Comparison of ENCODE assay signal across 28 cellular contexts in the genomic region with DNA sequence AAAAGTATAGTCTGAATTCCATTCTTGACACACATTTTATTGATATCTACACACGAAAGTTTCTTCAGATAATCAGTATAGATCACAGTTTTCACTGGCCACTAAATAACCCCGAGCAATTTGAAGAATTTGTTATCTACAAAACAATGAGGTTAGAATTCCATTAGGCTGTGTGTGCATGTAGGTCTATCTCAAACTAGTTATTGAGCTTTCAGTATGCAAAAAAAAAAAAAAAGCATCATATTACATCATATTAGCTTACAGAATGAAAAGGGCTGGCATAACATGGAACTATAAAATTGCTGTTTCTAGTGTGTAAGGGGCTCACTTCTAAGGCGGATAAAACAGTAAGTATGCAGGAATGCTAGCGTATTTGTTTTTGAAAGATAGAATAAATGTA. TPM values are rescaled to one million over a fixed set of nuclear protein-coding genes. Genes with fewer than 3 reads are reported as not detected.
DNase-seq lines count a peak whose midpoint lies in the region; ATAC-seq, FAIRE-seq and TF ChIP-seq lines count a peak whose summit lies in the region.
"Had no signal": no experiment of that assay in that cellular context is flagged by ENCODE, and none has a peak within 500 bp of the region (broad histone marks: within the 10 kb centered on the region; RNA-seq: fewer than 3 reads in every experiment).

No MANE protein-coding gene starts in this region.

- H3K4me2 ChIP-seq in HepG2 (ENCODE audit: low read depth, low read length) (no peak overlapping the region), SK-N-SH (no peak overlapping the region)

- DNase-seq in HepG2 (ENCODE audit: low spot score) (no peak), right lobe of liver (no peak), SK-N-SH (no peak), fibroblast of villous mesenchyme (ENCODE audit: low read depth) (peak; percentile 10), GM12892 (ENCODE audit: insufficient read length) (no peak), COR-L47 (lab: John Stamatoyannopoulos, UW) (no peak), esophagus squamous epithelium (lab: John Stamatoyannopoulos, UW) (no peak)
- no peak for DNase-seq in activated effector memory CD4-positive, alpha-beta T cell treated with anti-CD3 and anti-CD28 coated beads, Interleukin-2, amount 50 U/mL, for 16 hours
- DNase-seq: activated CD4-positive, CD25-positive, alpha-beta regulatory T cell treated with anti-CD3 and anti-CD28 coated beads, Interleukin-2, amount 50 U/mL, for 72 hours; activated T-cell treated with anti-CD3 and anti-CD28 coated beads, Interleukin-2, amount 50 U/mL, for 1 hour; amygdala; C1 segment of cervical spinal cord; effector memory CD4-positive, alpha-beta T cell; H9; KG1; kidney; NCI-H1694 treated with DMSO at 0.1 percent for 48 hours; NCI-H2227 treated with DMSO at 0.1 percent for 48 hours; NCI-H82; occipital lobe; OCI-M1; stimulated activated naive CD8-positive, alpha-beta T cell treated with anti-CD3 and anti-CD28 coated beads, Interleukin-15, amount 100 ng/mL, for 72 hours had no signal

- no peak overlapping the region for H3K4me3 ChIP-seq in HepG2 (replicated peaks in 1 of 3; ENCODE audit: insufficient read depth in 1 of 3, low read depth in 2 of 3, low read length in 3 of 3)
- H3K4me3 ChIP-seq in right lobe of liver, result no peak overlapping the region
- no peak overlapping the region for H3K4me3 ChIP-seq in SK-N-SH (ENCODE audit: low read depth in 2 of 2, low read length in 1 of 2)
- no peak overlapping the region for H3K4me3 ChIP-seq in fibroblast of villous mesenchyme (ENCODE audit: low read depth, low read length)
- H3K4me3 ChIP-seq in esophagus squamous epithelium, result no peak overlapping the region
- H3K4me3 ChIP-seq: lung, right atrium auricular region, tibial nerve had no signal

- H3F3A ChIP-seq in SK-N-SH (replicated peaks; ENCODE audit: insufficient read depth), result no peaks in the 10 kb centered on the region

- H3K27me3 ChIP-seq in HepG2 (ENCODE audit: control insufficient read depth in 1 of 2, insufficient read depth in 2 of 2, low read length in 2 of 2), result no peaks in the 10 kb centered on the region
- no peaks in the 10 kb centered on the region for H3K27me3 ChIP-seq in right lobe of liver
- H3K27me3 ChIP-seq in SK-N-SH (ENCODE audit: insufficient read depth), result no peaks in the 10 kb centered on the region
- no peaks in the 10 kb centered on the region for H3K27me3 ChIP-seq in esophagus squamous epithelium
- H3K27me3 ChIP-seq: right atrium auricular region, tibial nerve had no signal

- intact Hi-C loops in HepG2 (cut with micrococcal nuclease; ENCODE audit: unreplicated experiment), result loop anchor here (1.0 kb wide), 1 partner anchor 17 kb away; no protein-coding TSS in a partner anchor
- intact Hi-C loops in right lobe of liver (cut with DNase I), result no loop called here
- intact Hi-C loops in esophagus squamous epithelium (cut with DNase I), result no loop called here

- H3K27ac ChIP-seq in HepG2 (ENCODE audit: extremely low read length, insufficient read depth, low read length), result no peak overlapping the region
- no peak overlapping the region for H3K27ac ChIP-seq in right lobe of liver
- no peak overlapping the region for H3K27ac ChIP-seq in SK-N-SH (ENCODE audit: low read depth in 2 of 2, low read length in 1 of 2)
- H3K27ac ChIP-seq in esophagus squamous epithelium, result no peak overlapping the region
- H3K27ac ChIP-seq: right atrium auricular region, tibial nerve had no signal

- no peak for TF ChIP-seq RAD21 in HepG2 (CRISPR knock-in tag; IDR thresholded peaks at IDR 0.05)
- TF ChIP-seq RAD21 in SK-N-SH (IDR thresholded peaks at IDR 0.05; ENCODE audit: low read length), result no peak

- no TSS peak for BruUV-seq in HepG2 (replicated peaks; lab: Mats Ljungman, UMichigan)

- no peak for TF ChIP-seq POLR2A in HepG2 (IDR thresholded peaks at IDR 0.05; ENCODE audit: insufficient read depth in 1 of 2, low read depth in 2 of 2, low read length in 2 of 2)
- no peak for TF ChIP-seq POLR2A in right lobe of liver (IDR thresholded peaks at IDR 0.05)
- no peak for TF ChIP-seq POLR2A in GM12892 (IDR thresholded peaks at IDR 0.05; ENCODE audit: low read depth, low read length)
- TF ChIP-seq POLR2A in esophagus squamous epithelium (IDR thresholded peaks at IDR 0.05), result no peak

- H3K36me3 ChIP-seq in HepG2 (replicated peaks in 1 of 2; ENCODE audit: control insufficient read depth in 1 of 2, insufficient read depth in 2 of 2, low read length in 2 of 2), result no peaks in the 10 kb centered on the region
- H3K36me3 ChIP-seq in right lobe of liver, result no peaks in the 10 kb centered on the region
- no peaks in the 10 kb centered on the region for H3K36me3 ChIP-seq in SK-N-SH (replicated peaks in 1 of 2; ENCODE audit: control insufficient read depth in 1 of 2, insufficient read depth in 2 of 2, low read length in 1 of 2)
- no peaks in the 10 kb centered on the region for H3K36me3 ChIP-seq in esophagus squamous epithelium
- H3K36me3 ChIP-seq: right atrium auricular region, tibial nerve had no signal

- TF ChIP-seq EP300 in HepG2 (IDR thresholded peaks at IDR 0.05; ENCODE audit: low read depth in 2 of 2, low read length in 2 of 2) (no peak), HepG2 (CRISPR knock-in tag; IDR thresholded peaks at IDR 0.05; ENCODE audit: borderline replicate concordance) (no peak), SK-N-SH (IDR thresholded peaks at IDR 0.05; ENCODE audit: borderline replicate concordance in 1 of 2, low read depth in 1 of 2, low read length in 1 of 2) (no peak)

- H2AFZ ChIP-seq in HepG2 (ENCODE audit: low read length) (no peak overlapping the region), SK-N-SH (ENCODE audit: low read depth) (no peak overlapping the region; the same call in 1 of the 2 replicates)

- ATAC-seq in HepG2 (no peak), right lobe of liver (no peak)
- ATAC-seq: Right ventricle myocardium inferior; stimulated activated naive CD8-positive, alpha-beta T cell treated with anti-CD3 and anti-CD28 coated beads, Interleukin-15, amount 100 ng/mL, for 72 hours had no signal

- H4K20me1 ChIP-seq in HepG2 (ENCODE audit: insufficient read depth, low read length) (no peaks in the 10 kb centered on the region), SK-N-SH (ENCODE audit: insufficient read depth) (no peaks in the 10 kb centered on the region)

- 72% methylated on average over 4 of the region's 4 CpGs for WGBS in HepG2 (ENCODE audit: low lambda C conversion rate)
- 57% methylated on average over 4 of the region's 4 CpGs for WGBS in right lobe of liver (ENCODE audit: insufficient coverage, low coverage, low lambda C conversion rate, missing lambda C conversion rate)
- WGBS in SK-N-SH (ENCODE audit: low lambda C conversion rate), result 39% methylated on average over 4 of the region's 4 CpGs
- 62 to 76% methylated on average over 4 of the region's 4 CpGs for WGBS in esophagus squamous epithelium, 2 donors

- peaks cover 8% of the 10 kb centered on the region; the same call in 1 of the 2 replicates for H3K4me1 ChIP-seq in HepG2 (ENCODE audit: insufficient read depth, low read length)
- no peaks in the 10 kb centered on the region for H3K4me1 ChIP-seq in right lobe of liver
- H3K4me1 ChIP-seq in SK-N-SH (ENCODE audit: control insufficient read depth in 1 of 2, insufficient read depth in 2 of 2, low read depth in 1 of 2, low read length in 1 of 2), result no peaks in the 10 kb centered on the region
- H3K4me1 ChIP-seq in esophagus squamous epithelium, result no peaks in the 10 kb centered on the region
- H3K4me1 ChIP-seq: right atrium auricular region, tibial nerve had no signal

- H3K9me2 ChIP-seq in SK-N-SH, result no peaks in the 10 kb centered on the region

- H3K79me2 ChIP-seq in HepG2 (ENCODE audit: insufficient read depth, low read length) (no peaks in the 10 kb centered on the region), SK-N-SH (ENCODE audit: insufficient read depth) (no peaks in the 10 kb centered on the region)

- H3K9me3 ChIP-seq in HepG2 (ENCODE audit: low read length), result no peaks in the 10 kb centered on the region
- H3K9me3 ChIP-seq in right lobe of liver, result no peaks in the 10 kb centered on the region
- no peaks in the 10 kb centered on the region for H3K9me3 ChIP-seq in SK-N-SH
- no peaks in the 10 kb centered on the region for H3K9me3 ChIP-seq in esophagus squamous epithelium
- H3K9me3 ChIP-seq: right atrium auricular region, tibial nerve had no signal

- in situ Hi-C loops in HepG2 (cut with HindIII; ENCODE audit: extremely low pct_ligation_motif_present, low pct_unique_long_range_greater_than_20kb), result no loop called here

- no peak for TF ChIP-seq CTCF in HepG2 (CRISPR knock-in tag; IDR thresholded peaks at IDR 0.05)
- no peak for TF ChIP-seq CTCF in right lobe of liver (IDR thresholded peaks at IDR 0.05)
- TF ChIP-seq CTCF in SK-N-SH (IDR thresholded peaks at IDR 0.05), result no peak
- TF ChIP-seq CTCF in fibroblast of villous mesenchyme (IDR thresholded peaks at IDR 0.05; ENCODE audit: insufficient read depth, low read depth, low read length), result no peak
- TF ChIP-seq CTCF in esophagus squamous epithelium (IDR thresholded peaks at IDR 0.05), result no peak

- POLR2A ChIA-PET in HepG2 (lab: Yijun Ruan, JAX) (interaction anchor here (0.7 to 1.7 kb wide), 2 partner anchors 12 to 17 kb away, joined by 3 to 7 read pairs; no protein-coding TSS in a partner anchor), SK-N-SH (lab: Yijun Ruan, JAX) (no interaction called here)

- H3K9ac ChIP-seq in HepG2 (ENCODE audit: insufficient read depth, low read depth, low read length) (no peak overlapping the region), SK-N-SH (no peak overlapping the region)

- FAIRE-seq in HepG2 (lab: Jason Lieb, UNC) (no peak), GM12892 (lab: Jason Lieb, UNC) (no peak)
- FAIRE-seq: A204.1, GM18507, kidney had no signal

- CTCF ChIA-PET in HepG2 (lab: Yijun Ruan, JAX; ENCODE audit: low intra/inter-chr PET ratio, low total read pairs) (no interaction called here), SK-N-SH (lab: Yijun Ruan, JAX) (interaction anchor here (1.2 kb wide), 1 partner anchor 86 kb away, joined by 3 read pairs; no protein-coding TSS in a partner anchor)

RNA-seq across cellular contexts. Expression of a gene that starts 59.5 kb away (rescaled TPM):
- total RNA-seq in HepG2 (2016; rRNA removed; fragmentation: Illumina TruSeq; extraction: Trizol) (83.6 and 129 TPM in 2 replicates), right lobe of liver (100 to 1,000 TPM in 3 of 6 experiments, 10 to 100 TPM in 3; 49.6 to 114 (median 94.6) TPM), fibroblast of villous mesenchyme (33.2 and 153 TPM in 2 replicates), esophagus squamous epithelium (10 to 100 TPM; 22.3 to 56.5 (median 26.0) TPM)
- 12.9 and 13.3 TPM in 2 replicates for total RNA-seq in HepG2 (2016; cell fraction: cytosol; rRNA removed; fragmentation: Illumina TruSeq; extraction: Trizol; ENCODE audit: low read depth)
- total RNA-seq in HepG2 (2016; cell fraction: insoluble cytoplasmic fraction; rRNA removed; fragmentation: Illumina TruSeq; extraction: Trizol), result 76.7 and 125 TPM in 2 replicates
- total RNA-seq in HepG2 (2016; cell fraction: membrane; rRNA removed; fragmentation: Illumina TruSeq; extraction: Trizol), result 29.0 and 33.2 TPM in 2 replicates
- 271 and 292 TPM in 2 replicates for total RNA-seq in HepG2 (2016; cell fraction: nucleus; rRNA removed; fragmentation: Illumina TruSeq; extraction: Trizol)
- polyA plus RNA-seq in HepG2 (2011; rRNA removed) (176 and 249 TPM in 2 replicates), SK-N-SH (2012; rRNA removed) (61.5 and 91.8 TPM in 2 replicates)
- polyA plus RNA-seq in HepG2 (2011; cell fraction: cytosol; rRNA removed), result 115 and 131 TPM in 2 replicates
- 148 and 157 TPM in 2 replicates for polyA plus RNA-seq in HepG2 (2011; cell fraction: nucleus; rRNA removed)
- 116 and 147 TPM in 2 replicates for polyA plus RNA-seq in HepG2 (2012)
- 1.8 TPM in 2 replicates for polyA plus RNA-seq in HepG2 (2016; cell fraction: cytosol; fragmentation: Illumina TruSeq; extraction: Trizol; ENCODE audit: low read depth)
- 38.7 and 42.8 TPM in 2 replicates for polyA plus RNA-seq in HepG2 (2016; cell fraction: insoluble cytoplasmic fraction; fragmentation: Illumina TruSeq; extraction: Trizol; ENCODE audit: low read depth)
- 5.0 and 5.8 TPM in 2 replicates for polyA plus RNA-seq in HepG2 (2016; cell fraction: membrane; fragmentation: Illumina TruSeq; extraction: Trizol; ENCODE audit: low read depth)
- polyA plus RNA-seq in HepG2 (2016; cell fraction: nucleus; fragmentation: Illumina TruSeq; extraction: Trizol; ENCODE audit: insufficient read depth, low read depth), result 110 and 113 TPM in 2 replicates
- 75.0 and 703 TPM in 2 replicates for polyA minus RNA-seq in HepG2 (2011; rRNA and poly(A)+ RNA removed; ENCODE audit: low replicate concordance)
- polyA minus RNA-seq in HepG2 (2011; cell fraction: cytosol; rRNA and poly(A)+ RNA removed), result 216 and 224 TPM in 2 replicates
- 1,103 and 1,189 TPM in 2 replicates for polyA minus RNA-seq in HepG2 (2011; cell fraction: nucleus; rRNA and poly(A)+ RNA removed)
- 83.4 and 84.3 TPM in 2 replicates for polyA plus RNA-seq in SK-N-SH (2012; cell fraction: cytosol; rRNA removed)
- polyA plus RNA-seq in SK-N-SH (2012; cell fraction: nucleus; rRNA removed), result 78.5 and 178 TPM in 2 replicates
- polyA plus RNA-seq in GM12892 (2012; ENCODE audit: missing spikeins), result 0.11 TPM
